ENCODE assay signal across 28 cellular contexts in genomic region chr6:107590378-107590777, GRCh38.
"Had no signal": no experiment of that assay in that cellular context is flagged by ENCODE, and none has a peak within 500 bp of the region (broad histone marks: within the 10 kb centered on the region; RNA-seq: fewer than 3 reads in every experiment).

No MANE protein-coding gene starts in this region.

- H3K27ac ChIP-seq: brain microvascular endothelial cell, cardiac muscle cell, SJSA1 had no signal

- H3K4me1 ChIP-seq: SJSA1 had no signal

- H3K4me1 Mint-ChIP-seq: activated CD4-positive, alpha-beta T cell treated with anti-CD3 and anti-CD28 coated beads, Interleukin-2, amount 10 ng/mL, durations not matched to agents 24 days and 14 days; activated naive CD8-positive, alpha-beta T cell treated with anti-CD3 and anti-CD28 coated beads, Interleukin-2, amount 50 U/mL, for 24 hours had no signal

- H3K27me3 ChIP-seq: brain microvascular endothelial cell, cardiac muscle cell, SJSA1 had no signal

- H3K36me3 ChIP-seq: brain microvascular endothelial cell, cardiac muscle cell, SJSA1 had no signal

- ATAC-seq: activated naive CD4-positive, alpha-beta T cell treated with anti-CD3 and anti-CD28 coated beads, Interleukin-2, amount 50 U/mL, for 72 hours; activated naive CD8-positive, alpha-beta T cell treated with anti-CD3 and anti-CD28 coated beads, Interleukin-2, amount 50 U/mL, for 24 hours; activated T-cell treated with anti-CD3 and anti-CD28 coated beads, Interleukin-2, amount 50 U/mL, for 4 hours; PC-3; SK-N-SH treated with all-trans-retinoic acid at 6 μM for 48 hours had no signal

- DNase-seq: activated B cell treated with CpG ODN at 0.5 μM for 24 hours; activated CD4-positive, alpha-beta memory T cell treated with anti-CD3 and anti-CD28 coated beads for 36 hours; activated CD4-positive, alpha-beta T cell treated with anti-CD3 and anti-CD28 coated beads for 1 hour; activated CD4-positive, alpha-beta T cell treated with anti-CD3 and anti-CD28 coated beads, Interleukin-2, amount 10 ng/mL, durations not matched to agents 24 days and 14 days; activated CD8-positive, alpha-beta memory T cell treated with anti-CD3 and anti-CD28 coated beads for 24 hours; activated effector memory CD4-positive, alpha-beta T cell treated with anti-CD3 and anti-CD28 coated beads, Interleukin-2, amount 50 U/mL, for 16 hours; activated naive CD4-positive, alpha-beta T cell treated with Interleukin-2 at 50 U/mL for 16 hours; activated naive CD8-positive, alpha-beta T cell treated with anti-CD3 and anti-CD28 coated beads, Interleukin-2, amount 50 U/mL, for 24 hours; activated T-cell treated with anti-CD3 and anti-CD28 coated beads, Interleukin-2, amount 50 U/mL, for 4 hours; amniotic stem cell; brain microvascular endothelial cell; IMR-90; KBM-7; NCI-H1092; NCI-H1417; NCI-H1694 treated with DMSO at 0.1 percent for 48 hours; NCI-H2029 treated with DMSO at 0.1 percent for 48 hours; NCI-H345; NCI-H510A; NCI-H526 treated with DMSO at 0.1 percent for 48 hours; NCI-H82; PC-3; SHP77 had no signal

- H3K4me3 Mint-ChIP-seq: activated B cell treated with CpG ODN at 0.5 μM for 24 hours; activated CD4-positive, alpha-beta memory T cell treated with anti-CD3 and anti-CD28 coated beads for 36 hours; activated CD4-positive, alpha-beta T cell treated with anti-CD3 and anti-CD28 coated beads, Interleukin-2, amount 10 ng/mL, durations not matched to agents 24 days and 14 days; activated naive CD8-positive, alpha-beta T cell treated with anti-CD3 and anti-CD28 coated beads, Interleukin-2, amount 50 U/mL, for 24 hours; activated T-cell treated with anti-CD3 and anti-CD28 coated beads, Interleukin-2, amount 50 U/mL, for 4 hours; T-helper 1 cell treated with Interleukin-12 subunit alpha and Interleukin-12 subunit beta and Interleukin-4 antibody, amounts not matched to agents 30 μg/mL and 1 μg/mL, for 36 hours had no signal

- H3K9me3 Mint-ChIP-seq: activated B cell treated with CpG ODN at 0.5 μM for 24 hours; activated CD4-positive, alpha-beta memory T cell treated with anti-CD3 and anti-CD28 coated beads for 36 hours; activated CD4-positive, alpha-beta T cell treated with anti-CD3 and anti-CD28 coated beads, Interleukin-2, amount 10 ng/mL, durations not matched to agents 24 days and 14 days; activated naive CD4-positive, alpha-beta T cell treated with anti-CD3 and anti-CD28 coated beads, Interleukin-2, amount 50 U/mL, for 72 hours; activated naive CD8-positive, alpha-beta T cell treated with anti-CD3 and anti-CD28 coated beads, Interleukin-2, amount 50 U/mL, for 24 hours; activated T-cell treated with anti-CD3 and anti-CD28 coated beads, Interleukin-2, amount 50 U/mL, for 4 hours; T-helper 1 cell treated with Interleukin-12 subunit alpha and Interleukin-12 subunit beta and Interleukin-4 antibody, amounts not matched to agents 30 μg/mL and 1 μg/mL, for 36 hours had no signal

- H3K9me3 ChIP-seq: SJSA1 had no signal

- H3K4me3 ChIP-seq: cardiac muscle cell, SJSA1 had no signal

- H3K36me3 Mint-ChIP-seq: activated CD4-positive, alpha-beta memory T cell treated with anti-CD3 and anti-CD28 coated beads for 36 hours; activated naive CD4-positive, alpha-beta T cell treated with anti-CD3 and anti-CD28 coated beads, Interleukin-2, amount 50 U/mL, for 72 hours had no signal

- H3K27ac Mint-ChIP-seq: activated B cell treated with CpG ODN at 0.5 μM for 24 hours; activated CD4-positive, alpha-beta memory T cell treated with anti-CD3 and anti-CD28 coated beads for 36 hours; activated CD4-positive, alpha-beta T cell treated with anti-CD3 and anti-CD28 coated beads, Interleukin-2, amount 10 ng/mL, durations not matched to agents 24 days and 14 days; activated naive CD4-positive, alpha-beta T cell treated with anti-CD3 and anti-CD28 coated beads, Interleukin-2, amount 50 U/mL, for 72 hours; activated naive CD8-positive, alpha-beta T cell treated with anti-CD3 and anti-CD28 coated beads, Interleukin-2, amount 50 U/mL, for 24 hours; T-helper 1 cell treated with Interleukin-12 subunit alpha and Interleukin-12 subunit beta and Interleukin-4 antibody, amounts not matched to agents 30 μg/mL and 1 μg/mL, for 36 hours had no signal
